1 cellular context compared by ENCODE assay signal in the genomic region with DNA sequence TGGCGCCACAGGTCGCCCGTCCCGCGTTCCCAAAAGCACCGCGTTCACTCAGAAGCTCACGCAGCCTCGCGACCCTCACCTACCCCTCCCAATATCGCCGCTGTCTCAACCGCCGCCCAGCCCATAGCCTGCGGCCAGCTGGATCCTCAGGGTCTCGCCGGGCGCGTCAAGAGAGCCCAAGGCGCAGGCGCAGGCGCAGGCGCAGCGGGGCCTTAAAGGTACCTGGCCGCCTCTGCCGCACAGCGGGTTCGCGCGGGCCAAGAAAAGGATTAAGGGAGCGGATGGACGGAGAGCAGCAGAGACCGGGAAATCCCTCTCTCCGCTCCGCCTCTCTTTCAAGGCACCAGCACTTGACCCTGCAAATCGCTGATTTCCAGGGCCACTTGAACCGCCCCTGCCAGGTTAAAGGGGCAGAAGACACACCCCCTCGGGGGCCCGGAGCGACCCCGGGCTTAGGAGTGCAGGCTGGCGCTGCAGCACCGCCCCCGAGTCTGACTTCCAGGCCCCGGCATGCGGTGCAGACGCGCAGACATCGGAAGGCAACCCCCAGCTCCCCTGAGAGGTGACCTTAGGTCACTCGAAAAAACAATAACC.
TF ChIP-seq lines count a peak whose summit lies in the region.

A gene with protein sequence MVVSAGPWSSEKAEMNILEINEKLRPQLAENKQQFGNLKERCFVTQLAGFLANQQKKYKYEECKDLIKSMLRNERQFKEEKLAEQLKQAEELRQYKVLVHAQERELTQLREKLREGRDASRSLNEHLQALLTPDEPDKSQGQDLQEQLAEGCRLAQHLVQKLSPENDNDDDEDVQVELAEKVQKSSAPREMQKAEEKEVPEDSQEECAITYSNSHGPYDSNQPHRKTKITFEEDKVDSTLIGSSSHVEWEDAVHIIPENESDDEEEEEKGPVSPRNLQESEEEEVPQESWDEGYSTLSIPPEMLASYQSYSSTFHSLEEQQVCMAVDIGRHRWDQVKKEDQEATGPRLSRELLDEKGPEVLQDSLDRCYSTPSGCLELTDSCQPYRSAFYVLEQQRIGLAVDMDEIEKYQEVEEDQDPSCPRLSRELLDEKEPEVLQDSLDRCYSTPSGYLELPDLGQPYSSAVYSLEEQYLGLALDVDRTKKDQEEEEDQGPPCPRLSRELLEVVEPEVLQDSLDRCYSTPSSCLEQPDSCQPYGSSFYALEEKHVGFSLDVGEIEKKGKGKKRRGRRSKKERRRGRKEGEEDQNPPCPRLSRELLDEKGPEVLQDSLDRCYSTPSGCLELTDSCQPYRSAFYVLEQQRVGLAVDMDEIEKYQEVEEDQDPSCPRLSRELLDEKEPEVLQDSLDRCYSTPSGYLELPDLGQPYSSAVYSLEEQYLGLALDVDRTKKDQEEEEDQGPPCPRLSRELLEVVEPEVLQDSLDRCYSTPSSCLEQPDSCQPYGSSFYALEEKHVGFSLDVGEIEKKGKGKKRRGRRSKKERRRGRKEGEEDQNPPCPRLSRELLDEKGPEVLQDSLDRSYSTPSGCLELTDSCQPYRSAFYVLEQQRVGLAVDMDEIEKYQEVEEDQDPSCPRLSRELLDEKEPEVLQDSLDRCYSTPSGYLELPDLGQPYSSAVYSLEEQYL (N-terminal part only) (minus strand): TSS at position 168 of the 594 bp plus-strand sequence. CDS start 20,331 bp downstream, outside the sequence.

TF ChIP-seq in IMR-90, 13 proteins besides CTCF, POLR2A, EP300 and RAD21:
- TF ChIP-seq CHD1 (IDR thresholded peaks at IDR 0.05; ENCODE audit: low read depth, low read length) (no peak), RCOR1 (IDR thresholded peaks at IDR 0.05; ENCODE audit: insufficient replicate concordance, low read length) (no peak), CEBPB (IDR thresholded peaks at IDR 0.05; ENCODE audit: low read depth, low read length) (no peak)
